ENCODE assay signal across 24 cellular contexts in the genomic region with DNA sequence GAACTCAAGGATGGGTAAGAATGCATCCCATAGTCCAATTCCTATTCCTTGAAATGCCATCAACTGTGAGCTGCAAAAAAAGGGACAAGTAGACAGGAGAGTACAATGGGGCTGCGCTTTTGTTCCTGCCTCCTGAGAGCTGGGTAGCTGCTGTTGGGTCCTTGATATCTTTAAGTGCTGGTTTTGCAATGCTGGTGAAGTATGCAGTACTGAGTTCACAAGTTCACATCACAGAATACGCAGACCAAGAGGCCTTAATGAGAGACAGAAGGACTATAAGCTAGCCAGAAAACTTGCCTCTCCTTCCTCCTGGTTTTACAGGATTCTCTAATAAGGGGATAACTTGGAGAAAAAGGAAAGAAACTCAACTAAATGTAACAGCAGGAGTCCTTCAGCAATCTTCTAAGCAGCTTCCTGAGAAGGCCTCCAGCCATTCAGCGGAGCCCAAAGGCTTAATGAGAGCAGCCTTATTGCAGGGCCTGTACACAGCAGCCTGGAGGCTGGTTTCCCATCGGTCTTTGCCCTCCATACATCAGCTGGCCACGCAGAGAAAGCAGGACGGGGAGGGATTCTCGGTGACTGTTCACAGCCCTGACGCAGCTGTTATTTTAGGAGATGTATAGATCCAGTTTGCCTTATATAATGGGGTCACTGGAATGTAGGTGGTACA.
DNase-seq lines count a peak whose midpoint lies in the region; ATAC-seq and TF ChIP-seq lines count a peak whose summit lies in the region.
"Had no signal": no experiment of that assay in that cellular context is flagged by ENCODE, and none has a peak within 500 bp of the region (broad histone marks: within the 10 kb centered on the region; RNA-seq: fewer than 3 reads in every experiment).

No MANE protein-coding gene starts in this region.

- H3K4me3 Mint-ChIP-seq in neural progenitor cell: no peak overlapping the region
- H3K4me3 Mint-ChIP-seq: activated naive CD8-positive, alpha-beta T cell treated with anti-CD3 and anti-CD28 coated beads, Interleukin-2, amount 10 ng/mL, durations not matched to agents 7 days and 5 days had no signal

- H3K4me1 ChIP-seq in neural progenitor cell: peaks cover 40% of the 10 kb centered on the region
- H3K4me1 ChIP-seq in Peyer's patch: no peaks in the 10 kb centered on the region
- peaks cover 21% of the 10 kb centered on the region for H3K4me1 ChIP-seq in PC-3 (ENCODE audit: insufficient read depth, low read length)

- CTCF ChIA-PET in PC-3 (lab: Charles Lee): interaction anchor here (0.6 kb wide), 1 partner anchor 238 kb away, joined by 7 read pairs; no protein-coding TSS in a partner anchor

- H3K27me3 ChIP-seq in neural progenitor cell (no peaks in the 10 kb centered on the region), Peyer's patch (no peaks in the 10 kb centered on the region), PC-3 (ENCODE audit: low read length) (no peaks in the 10 kb centered on the region)
- H3K27me3 ChIP-seq: foreskin keratinocyte, ovary had no signal

- TF ChIP-seq CTCF in fibroblast of the aortic adventitia (IDR thresholded peaks at IDR 0.05; ENCODE audit: insufficient read depth, low read length): no peak
- no peak for TF ChIP-seq CTCF in neural progenitor cell (IDR thresholded peaks at IDR 0.05)
- TF ChIP-seq CTCF in Peyer's patch (IDR thresholded peaks at IDR 0.05): no peak
- TF ChIP-seq CTCF in PC-3 (conservative IDR thresholded peaks at IDR 0.05; ENCODE audit: low read depth, low read length): no peak

- peak overlapping the region; percentile 91 for H3K27ac Mint-ChIP-seq in neural progenitor cell
- H3K27ac Mint-ChIP-seq: activated naive CD8-positive, alpha-beta T cell treated with anti-CD3 and anti-CD28 coated beads, Interleukin-2, amount 10 ng/mL, durations not matched to agents 7 days and 5 days had no signal

- peaks cover 37% of the 10 kb centered on the region for H3K4me1 Mint-ChIP-seq in neural progenitor cell
- H3K4me1 Mint-ChIP-seq: activated naive CD8-positive, alpha-beta T cell treated with anti-CD3 and anti-CD28 coated beads, Interleukin-2, amount 10 ng/mL, durations not matched to agents 7 days and 5 days had no signal

- H3F3A ChIP-seq in neural progenitor cell (ENCODE audit: low read depth): peaks cover 25% of the 10 kb centered on the region
- H3F3A ChIP-seq in PC-3 (ENCODE audit: low read length, unreplicated experiment): no peaks in the 10 kb centered on the region

- POLR2A ChIA-PET in PC-3 (lab: Charles Lee; ENCODE audit: unreplicated experiment): no interaction called here

- TF ChIP-seq POLR2A in Peyer's patch (IDR thresholded peaks at IDR 0.05): no peak

- DNase-seq in AG20443 (ENCODE audit: low spot score) (peak; percentile 35), SK-N-MC (ENCODE audit: low read depth, low spot score) (no peak), fibroblast of the aortic adventitia (ENCODE audit: low read depth) (peak; percentile 73), neural progenitor cell (ENCODE audit: low spot score) (peak; percentile 83), CD1c-positive myeloid dendritic cell (ENCODE audit: extremely low spot score) (no peak), Peyer's patch (no peak), D341Med (ENCODE audit: low spot score) (no peak), PC-3 (no peak)
- DNase-seq: activated CD4-positive, CD25-positive, alpha-beta regulatory T cell; activated naive CD8-positive, alpha-beta T cell treated with anti-CD3 and anti-CD28 coated beads, Interleukin-2, amount 10 ng/mL, durations not matched to agents 7 days and 5 days; AML-193; Caco-2; caudate nucleus; effector CD4-positive, alpha-beta T cell; foreskin keratinocyte; left cardiac atrium; NCI-H187; NCI-H524; ovary; stimulated activated naive CD8-positive, alpha-beta T cell treated with anti-CD3 and anti-CD28 coated beads, Interleukin-15, Interleukin-2, amounts not matched to agents 100 U/mL and 50 U/mL, for 24 hours; trophoblast cell had no signal

- no peak for ATAC-seq in PC-3
- ATAC-seq: foreskin keratinocyte; GM12878; sciatic nerve; stimulated activated naive CD8-positive, alpha-beta T cell treated with anti-CD3 and anti-CD28 coated beads, Interleukin-15, Interleukin-2, amounts not matched to agents 100 U/mL and 50 U/mL, for 24 hours had no signal

- peaks cover 5% of the 10 kb centered on the region for H3K27me3 Mint-ChIP-seq in neural progenitor cell (ENCODE audit: insufficient read depth, low read depth)
- H3K27me3 Mint-ChIP-seq: activated naive CD8-positive, alpha-beta T cell treated with anti-CD3 and anti-CD28 coated beads, Interleukin-2, amount 10 ng/mL, durations not matched to agents 7 days and 5 days had no signal

- H3K4me2 ChIP-seq in neural progenitor cell (peak overlapping the region; percentile 53), PC-3 (ENCODE audit: low read length) (no peak overlapping the region)

- no peaks in the 10 kb centered on the region for H4K20me1 ChIP-seq in neural progenitor cell (ENCODE audit: low read depth)
- no peaks in the 10 kb centered on the region for H4K20me1 ChIP-seq in PC-3 (ENCODE audit: low read length)

- intact Hi-C loops in PC-3 (cut with micrococcal nuclease): no loop called here

- H3K36me3 Mint-ChIP-seq in neural progenitor cell: no peaks in the 10 kb centered on the region
- H3K36me3 Mint-ChIP-seq: activated naive CD8-positive, alpha-beta T cell treated with anti-CD3 and anti-CD28 coated beads, Interleukin-2, amount 10 ng/mL, durations not matched to agents 7 days and 5 days had no signal

- H3K27ac ChIP-seq in SK-N-MC (peak overlapping the region; percentile 26; the same call in 1 of the 2 replicates), neural progenitor cell (peak overlapping the region; percentile 90), Peyer's patch (peak overlapping the region in 1 of 4 donors; percentile 11), PC-3 (ENCODE audit: low read length) (no peak overlapping the region)
- H3K27ac ChIP-seq: foreskin keratinocyte, HL-60, ovary had no signal

- no peak overlapping the region for H3K4me3 ChIP-seq in SK-N-MC
- H3K4me3 ChIP-seq in fibroblast of the aortic adventitia (ENCODE audit: low read depth, low read length): no peak overlapping the region
- H3K4me3 ChIP-seq in neural progenitor cell: peak overlapping the region; percentile 5
- no peak overlapping the region for H3K4me3 ChIP-seq in Peyer's patch
- H3K4me3 ChIP-seq in PC-3 (ENCODE audit: low read length): no peak overlapping the region
- H3K4me3 ChIP-seq: GM12878, ovary had no signal

- no peaks in the 10 kb centered on the region for H3K9me3 ChIP-seq in SK-N-MC (ENCODE audit: low read depth, low read length)
- no peaks in the 10 kb centered on the region for H3K9me3 ChIP-seq in neural progenitor cell (ENCODE audit: low read depth)
- H3K9me3 ChIP-seq in Peyer's patch: no peaks in the 10 kb centered on the region
- no peaks in the 10 kb centered on the region for H3K9me3 ChIP-seq in PC-3 (ENCODE audit: low read length)
- H3K9me3 ChIP-seq: Caco-2, ovary had no signal

- H3K79me2 ChIP-seq in neural progenitor cell (ENCODE audit: low read depth) (no peaks in the 10 kb centered on the region), PC-3 (ENCODE audit: low read length) (no peaks in the 10 kb centered on the region)

- no peaks in the 10 kb centered on the region for H3K36me3 ChIP-seq in SK-N-MC (ENCODE audit: insufficient read depth, low read length)
- H3K36me3 ChIP-seq in neural progenitor cell: no peaks in the 10 kb centered on the region
- no peaks in the 10 kb centered on the region for H3K36me3 ChIP-seq in Peyer's patch
- no peaks in the 10 kb centered on the region for H3K36me3 ChIP-seq in PC-3 (ENCODE audit: low read depth, low read length)
- H3K36me3 ChIP-seq: ovary had no signal

- H3K9me2 ChIP-seq in PC-3 (replicated peaks; ENCODE audit: low read length): no peaks in the 10 kb centered on the region

- H2AFZ ChIP-seq in neural progenitor cell (replicated peaks) (peak overlapping the region; percentile 65), PC-3 (ENCODE audit: low read length) (no peak overlapping the region)

- H3K9ac ChIP-seq in SK-N-MC (ENCODE audit: insufficient read length): no peak overlapping the region
- no peak overlapping the region for H3K9ac ChIP-seq in neural progenitor cell
- no peak overlapping the region for H3K9ac ChIP-seq in PC-3 (ENCODE audit: low read length)

- peaks cover 5% of the 10 kb centered on the region for H3K9me3 Mint-ChIP-seq in neural progenitor cell
- H3K9me3 Mint-ChIP-seq: activated naive CD8-positive, alpha-beta T cell treated with anti-CD3 and anti-CD28 coated beads, Interleukin-2, amount 10 ng/mL, durations not matched to agents 7 days and 5 days had no signal

- BruUV-seq in PC-3 (replicated peaks; lab: Mats Ljungman, UMichigan): no TSS peak

Comparison
In these comparisons a context has a peak if more than half of its experiments do, and no peak if none do; other contexts are left out.
1. DNase-seq: peak in AG20443 (single experiment), fibroblast of the aortic adventitia (single experiment) and neural progenitor cell (single experiment); none in SK-N-MC (single experiment), CD1c-positive myeloid dendritic cell (single experiment), Peyer's patch (0 of 3), D341Med (single experiment) and PC-3 (single experiment).